ENCODE assay signal across 10 cellular contexts in genomic region chr11:38460901-38461300, GRCh38.
DNase-seq lines count a peak whose midpoint lies in the region; ATAC-seq and TF ChIP-seq lines count a peak whose summit lies in the region.
"Had no signal": no experiment of that assay in that cellular context is flagged by ENCODE, and none has a peak within 500 bp of the region (broad histone marks: within the 10 kb centered on the region; RNA-seq: fewer than 3 reads in every experiment).

No MANE protein-coding gene starts in this region.

- ATAC-seq in lower lobe of right lung (peak; percentile 81 to 87), GM19455 (IDR thresholded peaks at IDR 0.05; ENCODE audit: unreplicated experiment) (no peak)
- ATAC-seq: gastrocnemius medialis had no signal

- no peaks in the 10 kb centered on the region for H3K9me2 ChIP-seq in OCI-LY7 (ENCODE audit: insufficient read depth, low read length)

- H3K9me3 ChIP-seq in AG04450 (ENCODE audit: control insufficient read depth, insufficient read depth, low read length) = no peaks in the 10 kb centered on the region
- no peaks in the 10 kb centered on the region for H3K9me3 ChIP-seq in MG63
- H3K9me3 ChIP-seq in lower lobe of right lung = no peaks in the 10 kb centered on the region
- 0 out of 2 replicates have a peak, but pooled peaks cover 3% of the 10 kb centered on the region for H3K9me3 ChIP-seq in OCI-LY7 (ENCODE audit: low read length)
- H3K9me3 ChIP-seq: gastrocnemius medialis had no signal

- H2AFZ ChIP-seq in OCI-LY7 (ENCODE audit: low read length) = no peak overlapping the region

- TF ChIP-seq CTCF in AG04450 (IDR thresholded peaks at IDR 0.05; ENCODE audit: low read depth, low read length) (no peak), brain microvascular endothelial cell (IDR thresholded peaks at IDR 0.05; ENCODE audit: low read depth, low read length, missing control alignments) (no peak), lower lobe of right lung (IDR thresholded peaks at IDR 0.05) (no peak), OCI-LY7 (conservative IDR thresholded peaks at IDR 0.05; ENCODE audit: low read length) (no peak)

- intact Hi-C loops in lower lobe of right lung (cut with DNase I) = no loop called here
- intact Hi-C loops in OCI-LY7 (cut with micrococcal nuclease; ENCODE audit: unreplicated experiment) = no loop called here

- no peaks in the 10 kb centered on the region for H4K20me1 ChIP-seq in OCI-LY7 (ENCODE audit: insufficient read depth, low read length)

- H3K27ac ChIP-seq in AG04450 (ENCODE audit: low read depth, low read length) (peak overlapping the region; percentile 23), brain microvascular endothelial cell (peak overlapping the region; percentile 76), lower lobe of right lung (no peak overlapping the region), OCI-LY7 (ENCODE audit: low read depth, low read length, poor library complexity, severe bottlenecking) (no peak overlapping the region)
- H3K27ac ChIP-seq: gastrocnemius medialis had no signal

- no peaks in the 10 kb centered on the region for H3K79me2 ChIP-seq in OCI-LY7 (ENCODE audit: insufficient read depth, low read depth, low read length)

- H3K4me1 ChIP-seq in lower lobe of right lung (peaks cover 5% of the 10 kb centered on the region), OCI-LY7 (ENCODE audit: insufficient read depth, low read length, poor library complexity, severe bottlenecking) (no peaks in the 10 kb centered on the region)
- H3K4me1 ChIP-seq: gastrocnemius medialis had no signal

- H3K27me3 ChIP-seq in AG04450 (ENCODE audit: control insufficient read depth, insufficient read depth, low read length) (no peaks in the 10 kb centered on the region), MG63 (no peaks in the 10 kb centered on the region), brain microvascular endothelial cell (replicated peaks) (no peaks in the 10 kb centered on the region), lower lobe of right lung (ENCODE audit: low read depth) (no peaks in the 10 kb centered on the region)
- H3K27me3 ChIP-seq: gastrocnemius medialis had no signal

- CTCF ChIA-PET in AG04450 (lab: Charles Lee) = no interaction called here
- CTCF ChIA-PET in OCI-LY7 (lab: Charles Lee; ENCODE audit: unreplicated experiment) = interaction anchor here (0.5 kb wide), 1 partner anchor 1693 kb away, joined by 3 read pairs; no protein-coding TSS in a partner anchor

- no peak overlapping the region for H3K4me3 ChIP-seq in AG04450 (ENCODE audit: low read depth, low read length)
- no peak overlapping the region for H3K4me3 ChIP-seq in MG63
- no peak overlapping the region for H3K4me3 ChIP-seq in brain microvascular endothelial cell (ENCODE audit: low read depth, low read length)
- no peak overlapping the region for H3K4me3 ChIP-seq in lower lobe of right lung
- H3K4me3 ChIP-seq in OCI-LY7 (ENCODE audit: low read depth, low read length, poor library complexity, severe bottlenecking) = no peak overlapping the region
- H3K4me3 ChIP-seq: gastrocnemius medialis had no signal

- no peaks in the 10 kb centered on the region for H3K36me3 ChIP-seq in MG63
- H3K36me3 ChIP-seq in brain microvascular endothelial cell (replicated peaks) = no peaks in the 10 kb centered on the region
- H3K36me3 ChIP-seq in lower lobe of right lung = no peaks in the 10 kb centered on the region
- no peaks in the 10 kb centered on the region for H3K36me3 ChIP-seq in OCI-LY7 (ENCODE audit: insufficient read depth, low read length)
- H3K36me3 ChIP-seq: gastrocnemius medialis had no signal

- no TSS peak for BruUV-seq in OCI-LY7 (replicated peaks; lab: Mats Ljungman, UMichigan)

- POLR2A ChIA-PET in AG04450 (lab: Yijun Ruan, JAX) = no interaction called here
- POLR2A ChIA-PET in OCI-LY7 (lab: Charles Lee) = no interaction called here

- in situ Hi-C loops in brain microvascular endothelial cell (cut with HindIII; ENCODE audit: low pct_ligation_motif_present, low sequenced_read_pairs) = no loop called here

- DNase-seq in AG04450 (ENCODE audit: low read depth, low spot score) = peak; percentile 59
- peak; percentile 88 for DNase-seq in MG63
- peak; percentile 92 for DNase-seq in brain microvascular endothelial cell
- peak; percentile 50 for DNase-seq in lower lobe of right lung
- DNase-seq in SHP77 (lab: John Stamatoyannopoulos, UW) = no peak
- DNase-seq in OCI-LY7 (ENCODE audit: low spot score) = no peak
- no peak for DNase-seq in cerebellar nuclear complex (lab: John Stamatoyannopoulos, UW)
- DNase-seq: CD4-positive, alpha-beta T cell; gastrocnemius medialis had no signal

- H3K4me2 ChIP-seq in OCI-LY7 (ENCODE audit: low read length) = no peak overlapping the region

Comparison
In these comparisons a context has a peak if more than half of its experiments do, and no peak if none do; other contexts are left out.
1. DNase-seq: peak in AG04450 (single experiment), MG63 (single experiment), brain microvascular endothelial cell (single experiment) and lower lobe of right lung (single experiment); none in SHP77 (0 of 2), OCI-LY7 (single experiment) and cerebellar nuclear complex (0 of 2).
2. H3K27ac ChIP-seq: peak in AG04450 (single experiment) and brain microvascular endothelial cell (single experiment); none in lower lobe of right lung (single experiment) and OCI-LY7 (single experiment).